In genomic region chr1:107820797-107821196, GRCh38 we compare ENCODE assay signal across 19 cellular contexts.
DNase-seq lines count a peak whose midpoint lies in the region; ATAC-seq, FAIRE-seq and TF ChIP-seq lines count a peak whose summit lies in the region.
"Had no signal": no experiment of that assay in that cellular context is flagged by ENCODE, and none has a peak within 500 bp of the region (broad histone marks: within the 10 kb centered on the region; RNA-seq: fewer than 3 reads in every experiment).

No MANE protein-coding gene starts in this region.

- H3K27ac ChIP-seq in CD4-positive, CD25-positive, alpha-beta regulatory T cell (ENCODE audit: insufficient read depth, low read length, poor library complexity, severe bottlenecking), result no peak overlapping the region
- no peak overlapping the region for H3K27ac ChIP-seq in brain microvascular endothelial cell
- H3K27ac ChIP-seq: BLaER1 treated with 17β-estradiol and CSF1 and Interleukin-3, amounts not matched to agents 10 nM and 100 nM; psoas muscle had no signal

- TF ChIP-seq CTCF in brain microvascular endothelial cell (IDR thresholded peaks at IDR 0.05; ENCODE audit: low read depth, low read length, missing control alignments), result no peak

- peaks cover 15% of the 10 kb centered on the region for H3K4me1 ChIP-seq in CD4-positive, CD25-positive, alpha-beta regulatory T cell (ENCODE audit: control insufficient read depth, insufficient read depth, low read length, poor library complexity, severe bottlenecking)
- H3K4me1 ChIP-seq: psoas muscle had no signal

- H3K27ac Mint-ChIP-seq in CD4-positive, CD25-positive, alpha-beta regulatory T cell, result peak overlapping the region in 2 of 3 donors; percentile 4 to 82
- H3K27ac Mint-ChIP-seq: brain, HFFc6, type B pancreatic cell had no signal

- no peak overlapping the region for H3K4me3 Mint-ChIP-seq in CD4-positive, CD25-positive, alpha-beta regulatory T cell
- H3K4me3 Mint-ChIP-seq: brain, HFFc6, type B pancreatic cell had no signal

- DNase-seq in CD4-positive, CD25-positive, alpha-beta regulatory T cell, result no peak
- DNase-seq in HT1080 (ENCODE audit: low read depth), result peak; percentile 73
- DNase-seq in brain microvascular endothelial cell, result peak; percentile 4
- peak; percentile 3 to 59 for DNase-seq in lung microvascular endothelial cell (ENCODE audit: low read depth in 2 of 2)
- no peak for DNase-seq in amniotic stem cell (lab: John Stamatoyannopoulos, UW)
- no peak for DNase-seq in H54 (ENCODE audit: insufficient read length, low spot score)
- DNase-seq in HT-29 (ENCODE audit: low spot score), result no peak
- DNase-seq: activated CD4-positive, CD25-positive, alpha-beta regulatory T cell treated with anti-CD3 and anti-CD28 coated beads, Interleukin-2, amount 50 U/mL, for 72 hours; EL; HFFc6; left colon; MV-4-11; psoas muscle had no signal

- peaks cover 13% of the 10 kb centered on the region for H3K36me3 Mint-ChIP-seq in CD4-positive, CD25-positive, alpha-beta regulatory T cell
- H3K36me3 Mint-ChIP-seq: brain, type B pancreatic cell had no signal

- no peaks in the 10 kb centered on the region for H3K9me3 ChIP-seq in CD4-positive, CD25-positive, alpha-beta regulatory T cell (ENCODE audit: control insufficient read depth in 2 of 2, low read length in 2 of 2)
- H3K9me3 ChIP-seq: psoas muscle had no signal

- in situ Hi-C loops in brain microvascular endothelial cell (cut with HindIII; ENCODE audit: low pct_ligation_motif_present, low sequenced_read_pairs), result no loop called here

- no peak for FAIRE-seq in H54 (lab: Jason Lieb, UNC)
- FAIRE-seq: endometrium, GM12878 had no signal

- peaks cover 31 to 56% (median 35%) of the 10 kb centered on the region in 4 donors for H3K4me1 Mint-ChIP-seq in CD4-positive, CD25-positive, alpha-beta regulatory T cell
- H3K4me1 Mint-ChIP-seq: brain had no signal

- H3K27me3 ChIP-seq in CD4-positive, CD25-positive, alpha-beta regulatory T cell (ENCODE audit: control insufficient read depth, insufficient read depth, low read length), result no peaks in the 10 kb centered on the region
- no peaks in the 10 kb centered on the region for H3K27me3 ChIP-seq in brain microvascular endothelial cell (replicated peaks)
- H3K27me3 ChIP-seq: BLaER1 treated with 17β-estradiol and CSF1 and Interleukin-3, amounts not matched to agents 10 nM and 100 nM had no signal

- H3K27me3 Mint-ChIP-seq in CD4-positive, CD25-positive, alpha-beta regulatory T cell, result no peaks in the 10 kb centered on the region
- H3K27me3 Mint-ChIP-seq: brain, type B pancreatic cell had no signal

- no peaks in the 10 kb centered on the region for H3K36me3 ChIP-seq in CD4-positive, CD25-positive, alpha-beta regulatory T cell (ENCODE audit: control insufficient read depth, insufficient read depth, low read length)
- H3K36me3 ChIP-seq in brain microvascular endothelial cell (replicated peaks), result no peaks in the 10 kb centered on the region

- peaks cover 0 to 16% (median 2%) of the 10 kb centered on the region in 7 donors for H3K9me3 Mint-ChIP-seq in CD4-positive, CD25-positive, alpha-beta regulatory T cell
- H3K9me3 Mint-ChIP-seq: type B pancreatic cell had no signal

- peak; percentile 67 to 75 for ATAC-seq in CD4-positive, CD25-positive, alpha-beta regulatory T cell (ENCODE audit: low read depth in 2 of 2)
- ATAC-seq in GM21447 (IDR thresholded peaks at IDR 0.05; ENCODE audit: unreplicated experiment), result no peak
- ATAC-seq: GM12878, left colon, psoas muscle had no signal

- no peak overlapping the region for H3K4me3 ChIP-seq in CD4-positive, CD25-positive, alpha-beta regulatory T cell (ENCODE audit: low read depth, low read length)
- H3K4me3 ChIP-seq in brain microvascular endothelial cell (ENCODE audit: low read depth, low read length), result no peak overlapping the region
- H3K4me3 ChIP-seq: BLaER1 treated with 17β-estradiol and CSF1 and Interleukin-3, amounts not matched to agents 10 nM and 100 nM; GM12878; psoas muscle had no signal

- no peak for TF ChIP-seq POLR2A in H54 (IDR thresholded peaks at IDR 0.05; ENCODE audit: low read depth, low read length)

Comparison
In these comparisons a context has a peak if more than half of its experiments do, and no peak if none do; other contexts are left out.
1. DNase-seq: peak in HT1080 (single experiment), brain microvascular endothelial cell (single experiment) and lung microvascular endothelial cell (2 of 2); none in CD4-positive, CD25-positive, alpha-beta regulatory T cell (0 of 3), amniotic stem cell (single experiment), H54 (single experiment) and HT-29 (single experiment).